In the genomic region with DNA sequence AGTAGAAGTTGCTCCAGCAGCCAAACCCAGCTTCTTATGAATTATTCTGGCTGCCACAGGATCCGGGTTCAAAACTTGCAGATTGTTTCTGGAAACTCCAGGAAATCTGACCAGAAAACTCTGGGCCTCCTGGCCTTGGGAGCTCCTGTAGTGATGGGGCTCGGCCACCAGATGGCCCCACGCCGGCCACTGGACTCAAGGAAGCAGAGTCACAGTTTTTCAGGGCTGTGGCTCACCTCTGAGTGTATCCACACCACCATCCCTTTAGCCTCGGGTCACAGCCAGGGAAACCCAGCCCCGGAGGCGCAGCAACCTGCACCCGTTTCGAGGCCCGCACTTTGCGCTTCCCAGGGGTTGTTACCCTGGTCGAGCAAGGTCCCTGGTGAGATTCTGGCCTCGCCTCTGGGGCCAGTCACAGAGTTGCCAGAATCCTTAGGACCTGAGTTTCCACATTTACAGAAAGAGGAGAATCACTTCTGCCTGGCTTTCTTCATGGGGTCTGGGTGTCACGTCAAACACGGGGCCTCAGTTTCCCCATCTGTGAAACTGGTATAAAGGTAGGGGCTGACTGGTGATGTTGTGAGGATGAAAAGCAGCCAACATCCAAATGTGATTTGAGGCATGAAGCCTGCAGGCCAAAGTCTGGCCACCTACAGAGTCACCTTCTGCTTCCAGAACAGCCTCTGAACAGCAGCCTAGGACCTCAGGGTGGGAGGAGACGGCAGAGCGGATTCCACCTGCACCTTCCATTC, we compare ENCODE assay signal across 8 cellular contexts. TPM values are rescaled to one million over a fixed set of nuclear protein-coding genes. Genes with fewer than 3 reads are reported as not detected.
DNase-seq lines count a peak whose midpoint lies in the region; ATAC-seq and TF ChIP-seq lines count a peak whose summit lies in the region.

No MANE protein-coding gene starts in this region.

- TF ChIP-seq POLR2A in right lobe of liver (IDR thresholded peaks at IDR 0.05) = no peak

- 8% methylated on average over 4 of the region's 17 CpGs for WGBS in right lobe of liver (ENCODE audit: insufficient coverage, low coverage, low lambda C conversion rate, missing lambda C conversion rate)

- DNase-seq in NCI-H2196 (lab: John Stamatoyannopoulos, UW; ENCODE audit: unreplicated experiment) (peak; percentile 49), NCI-H2196 treated with DMSO at 0.1 percent for 48 hours (lab: John Stamatoyannopoulos, UW; ENCODE audit: unreplicated experiment) (no peak), MG63 (peak; percentile 81), dedifferentiated amniotic fluid mesenchymal stem cell (ENCODE audit: extremely low spot score) (peak; percentile 52), right lobe of liver (peak; percentile 80 to 84 (median 82))
- peak; percentile 16 to 30 for DNase-seq in stimulated activated CD8-positive, alpha-beta memory T cell treated with anti-CD3 and anti-CD28 coated beads, Interleukin-2, amount 100 ng/mL, for 48 hours (ENCODE audit: low read depth in 2 of 2)

- peaks cover 0 to 32% (median 14%) of the 10 kb centered on the region in 4 donors for H3K4me1 ChIP-seq in right lobe of liver

- TF ChIP-seq CTCF in VCaP (conservative IDR thresholded peaks at IDR 0.05) (peak; percentile 98), right lobe of liver (IDR thresholded peaks at IDR 0.05) (peak; percentile 83 to 95 (median 90))

- H3K27ac ChIP-seq in VCaP = peak overlapping the region; percentile 34; the same call in 1 of the 2 replicates
- H3K27ac ChIP-seq in right lobe of liver = peak overlapping the region; percentile 20 to 90 (median 89)

- no peak overlapping the region for H3K4me3 ChIP-seq in MG63
- no peak overlapping the region for H3K4me3 ChIP-seq in right lobe of liver

- H3K36me3 ChIP-seq in MG63 = no peaks in the 10 kb centered on the region
- H3K36me3 ChIP-seq in right lobe of liver = no peaks in the 10 kb centered on the region

- H3K27me3 ChIP-seq in MG63 (no peaks in the 10 kb centered on the region), right lobe of liver (no peaks in the 10 kb centered on the region)

- H3K9me3 ChIP-seq in MG63 (no peaks in the 10 kb centered on the region), right lobe of liver (no peaks in the 10 kb centered on the region)

- intact Hi-C loops in right lobe of liver (cut with DNase I) = no loop called here

- ATAC-seq in right lobe of liver = peak; percentile 79 to 82 (median 82)
- ATAC-seq in GM21528 (IDR thresholded peaks at IDR 0.05; ENCODE audit: low FRiP score, unreplicated experiment) = no peak

RNA-seq across cellular contexts. Expression of a gene that starts 53.5 kb away (rescaled TPM):
- 0.43 TPM in 1 of 2 replicates, not detected in the other for total RNA-seq in MG63 (2014; rRNA removed; shearing (Covaris generic); ENCODE audit: low replicate concordance)
- not detected for total RNA-seq in right lobe of liver
